In genomic region chr6:68468244-68468884, GRCh38 we compare ENCODE assay signal across 15 cellular contexts.
DNase-seq lines count a peak whose midpoint lies in the region; TF ChIP-seq lines count a peak whose summit lies in the region.
"Had no signal": no experiment of that assay in that cellular context is flagged by ENCODE, and none has a peak within 500 bp of the region (broad histone marks: within the 10 kb centered on the region; RNA-seq: fewer than 3 reads in every experiment).

No MANE protein-coding gene starts in this region.

- H3K9me3 ChIP-seq in Loucy (ENCODE audit: insufficient read depth, low read depth, low read length) (no peaks in the 10 kb centered on the region), WERI-Rb-1 (ENCODE audit: severe bottlenecking) (no peaks in the 10 kb centered on the region)
- H3K9me3 ChIP-seq: stomach had no signal

- no peaks in the 10 kb centered on the region for H3K79me2 ChIP-seq in Loucy (ENCODE audit: insufficient read depth, low read length)

- peaks cover 8% of the 10 kb centered on the region for H3K9me3 Mint-ChIP-seq in T-helper 2 cell treated with Interferon-gamma antibody and Interleukin-4, amounts not matched to agents 5 μg/mL and 100 μg/mL, for 36 hours

- no peak overlapping the region for H3K27ac Mint-ChIP-seq in T-helper 2 cell treated with Interferon-gamma antibody and Interleukin-4, amounts not matched to agents 5 μg/mL and 100 μg/mL, for 36 hours

- H3K4me3 ChIP-seq in Loucy (ENCODE audit: low read length, poor library complexity, severe bottlenecking), result no peak overlapping the region
- H3K4me3 ChIP-seq in WERI-Rb-1 (ENCODE audit: low read depth, low read length), result no peak overlapping the region
- H3K4me3 ChIP-seq: lung, stomach had no signal

- H3K4me2 ChIP-seq in Loucy (ENCODE audit: low read depth, low read length, poor library complexity, severe bottlenecking), result no peak overlapping the region

- H3K36me3 Mint-ChIP-seq in T-helper 2 cell treated with Interferon-gamma antibody and Interleukin-4, amounts not matched to agents 5 μg/mL and 100 μg/mL, for 36 hours (ENCODE audit: low read depth), result no peaks in the 10 kb centered on the region

- H3K36me3 ChIP-seq in Loucy (ENCODE audit: insufficient read depth, low read length), result no peaks in the 10 kb centered on the region
- no peaks in the 10 kb centered on the region for H3K36me3 ChIP-seq in WERI-Rb-1
- H3K36me3 ChIP-seq: stomach had no signal

- H3K9ac ChIP-seq in Loucy (ENCODE audit: low read depth, low read length, poor library complexity, severe bottlenecking), result no peak overlapping the region

- H3K27me3 ChIP-seq in Loucy (ENCODE audit: insufficient read depth, low read length, poor library complexity, severe bottlenecking), result no peaks in the 10 kb centered on the region
- no peaks in the 10 kb centered on the region for H3K27me3 ChIP-seq in WERI-Rb-1 (ENCODE audit: insufficient read depth, low read depth, severe bottlenecking)
- H3K27me3 ChIP-seq: stomach had no signal

- H3K4me3 Mint-ChIP-seq in T-helper 2 cell treated with Interferon-gamma antibody and Interleukin-4, amounts not matched to agents 5 μg/mL and 100 μg/mL, for 36 hours, result no peak overlapping the region

- no peaks in the 10 kb centered on the region for H3K27me3 Mint-ChIP-seq in T-helper 2 cell treated with Interferon-gamma antibody and Interleukin-4, amounts not matched to agents 5 μg/mL and 100 μg/mL, for 36 hours (ENCODE audit: low read depth)

- H2AFZ ChIP-seq in Loucy (ENCODE audit: low read length), result no peak overlapping the region

- H3K9me2 ChIP-seq in Loucy (replicated peaks; ENCODE audit: low read depth, low read length), result no peaks in the 10 kb centered on the region

- TF ChIP-seq CTCF in Loucy (conservative IDR thresholded peaks at IDR 0.05; ENCODE audit: low read length), result peak; percentile 52
- TF ChIP-seq CTCF in WERI-Rb-1 (IDR thresholded peaks at IDR 0.05; ENCODE audit: low read depth, low read length), result peak; percentile 37; the same call in 1 of the 2 replicates

- no peak overlapping the region for H3K27ac ChIP-seq in WERI-Rb-1
- H3K27ac ChIP-seq: stomach had no signal

- H3K4me1 ChIP-seq in Loucy (ENCODE audit: insufficient read depth, low read length, poor library complexity, severe bottlenecking), result no peaks in the 10 kb centered on the region
- H3K4me1 ChIP-seq: stomach had no signal

- H3K4me1 Mint-ChIP-seq in T-helper 2 cell treated with Interferon-gamma antibody and Interleukin-4, amounts not matched to agents 5 μg/mL and 100 μg/mL, for 36 hours (ENCODE audit: low read depth), result no peaks in the 10 kb centered on the region

- H4K20me1 ChIP-seq in Loucy (ENCODE audit: insufficient read depth, low read length, poor library complexity, severe bottlenecking), result no peaks in the 10 kb centered on the region

- H3F3A ChIP-seq in Loucy (ENCODE audit: low read depth), result no peaks in the 10 kb centered on the region

- DNase-seq in DMS 273 (lab: John Stamatoyannopoulos, UW; ENCODE audit: unreplicated experiment), result peak; percentile 32
- no peak for DNase-seq in DMS 273 treated with DMSO at 0.1 percent for 48 hours (lab: John Stamatoyannopoulos, UW)
- peak; percentile 38 for DNase-seq in WERI-Rb-1
- DNase-seq in myocyte (ENCODE audit: low read depth), result peak; percentile 13
- no peak for DNase-seq in T-helper 2 cell treated with Interferon-gamma antibody and Interleukin-4, amounts not matched to agents 5 μg/mL and 100 μg/mL, for 36 hours (ENCODE audit: low spot score)
- no peak for DNase-seq in NCI-H526 (lab: John Stamatoyannopoulos, UW)
- DNase-seq in activated T-cell treated with anti-CD3 and anti-CD28 coated beads, Interleukin-2, amount 50 U/mL, for 48 hours, result no peak
- DNase-seq: 8988T; activated CD4-positive, alpha-beta T cell treated with anti-CD3 and anti-CD28 coated beads, Interleukin-2, amount 50 U/mL, for 1 hour; activated naive CD4-positive, alpha-beta T cell treated with Interleukin-2 at 50 U/mL for 16 hours; posterior cingulate gyrus; SHP77 treated with DMSO at 0.1 percent for 48 hours; stomach had no signal

Comparison
In these comparisons a context has a peak if more than half of its experiments do, and no peak if none do; other contexts are left out.
1. DNase-seq: peak in DMS 273 (single experiment), WERI-Rb-1 (single experiment) and myocyte (single experiment); none in DMS 273 treated with DMSO at 0.1 percent for 48 hours (single experiment), T-helper 2 cell treated with Interferon-gamma antibody and Interleukin-4, amounts not matched to agents 5 μg/mL and 100 μg/mL, for 36 hours (single experiment), NCI-H526 (0 of 2) and activated T-cell treated with anti-CD3 and anti-CD28 coated beads, Interleukin-2, amount 50 U/mL, for 48 hours (0 of 2).